Comparison of ENCODE assay signal across 32 cellular contexts in genomic region chr1:50132495-50132894, GRCh38. TPM values are rescaled to one million over a fixed set of nuclear protein-coding genes. Genes with fewer than 3 reads are reported as not detected.
"Had no signal": no experiment of that assay in that cellular context is flagged by ENCODE, and none has a peak within 500 bp of the region (broad histone marks: within the 10 kb centered on the region; RNA-seq: fewer than 3 reads in every experiment).

No MANE protein-coding gene starts in this region.

- H3K27me3 ChIP-seq: ascending aorta, cardiac muscle cell, colonic mucosa had no signal

- H3K9me3 ChIP-seq: ascending aorta, colonic mucosa had no signal

- ATAC-seq: activated CD8-positive, alpha-beta T cell treated with anti-CD3 and anti-CD28 coated beads for 36 hours; activated naive CD8-positive, alpha-beta T cell treated with anti-CD3 and anti-CD28 coated beads, Interleukin-2, amount 50 U/mL, for 24 hours; T-helper 17 cell had no signal

- H3K4me3 ChIP-seq: ascending aorta, cardiac muscle cell, colonic mucosa had no signal

- DNase-seq: activated B cell treated with CpG ODN at 0.5 μM for 24 hours; activated CD4-positive, alpha-beta memory T cell treated with anti-CD3 and anti-CD28 coated beads for 36 hours; activated CD4-positive, alpha-beta T cell treated with anti-CD3 and anti-CD28 coated beads for 4 hours; activated CD4-positive, alpha-beta T cell treated with anti-CD3 and anti-CD28 coated beads, Interleukin-2, amount 10 ng/mL, durations not matched to agents 24 days and 14 days; activated CD4-positive, alpha-beta T cell treated with anti-CD3 and anti-CD28 coated beads, Interleukin-2, amount 50 U/mL, for 1 hour; activated CD4-positive, alpha-beta T cell treated with anti-CD3 and anti-CD28 coated beads, Interleukin-2, amount 50 U/mL, for 4 hours; activated CD4-positive, CD25-positive, alpha-beta regulatory T cell treated with anti-CD3 and anti-CD28 coated beads, Interleukin-2, amount 50 U/mL, for 72 hours; activated CD8-positive, alpha-beta memory T cell treated with anti-CD3 and anti-CD28 coated beads, Interleukin-2, amount 50 U/mL, for 4 hours; activated CD8-positive, alpha-beta T cell treated with anti-CD3 and anti-CD28 coated beads for 36 hours; activated effector memory CD4-positive, alpha-beta T cell treated with Interleukin-2 at 50 U/mL for 16 hours; activated gamma-delta T cell; activated naive CD4-positive, alpha-beta T cell treated with anti-CD3 and anti-CD28 coated beads, Interleukin-2, amount 10 ng/mL, durations not matched to agents 7 days and 5 days; activated naive CD4-positive, alpha-beta T cell treated with Interleukin-2 at 50 U/mL for 16 hours; activated naive CD8-positive, alpha-beta T cell treated with anti-CD3 and anti-CD28 coated beads, Interleukin-2, amount 10 ng/mL, durations not matched to agents 7 days and 5 days; activated naive CD8-positive, alpha-beta T cell treated with anti-CD3 and anti-CD28 coated beads, Interleukin-2, amount 50 U/mL, for 24 hours; activated T-cell treated with anti-CD3 and anti-CD28 coated beads, Interleukin-2, amount 50 U/mL, for 24 hours; activated T-cell treated with anti-CD3 and anti-CD28 coated beads, Interleukin-2, amount 50 U/mL, for 48 hours; amygdala; caudate nucleus; cerebellar nuclear complex; colonic mucosa; T-helper 17 cell; T1000 had no signal

- FAIRE-seq: bronchial epithelial cell, TTC549 had no signal

- H3K27ac ChIP-seq: ascending aorta, cardiac muscle cell, colonic mucosa, VCaP had no signal

- H3K36me3 ChIP-seq: ascending aorta, cardiac muscle cell, colonic mucosa had no signal

- H3K4me1 ChIP-seq: ascending aorta, colonic mucosa had no signal

RNA-seq across cellular contexts. Expression of gene ELAVL4, which starts 23.8 kb away (rescaled TPM):
- total RNA-seq: activated B cell treated with CpG ODN at 0.5 μM for 24 hours; activated CD4-positive, alpha-beta memory T cell treated with anti-CD3 and anti-CD28 coated beads for 36 hours; activated CD4-positive, alpha-beta T cell treated with anti-CD3 and anti-CD28 coated beads, Interleukin-2, amount 10 ng/mL, durations not matched to agents 24 days and 14 days; activated CD8-positive, alpha-beta memory T cell treated with anti-CD3 and anti-CD28 coated beads for 36 hours; activated CD8-positive, alpha-beta T cell treated with anti-CD3 and anti-CD28 coated beads for 36 hours; activated naive CD8-positive, alpha-beta T cell treated with anti-CD3 and anti-CD28 coated beads, Interleukin-2, amount 10 ng/mL, durations not matched to agents 7 days and 5 days; activated T-helper 2 cell treated with anti-CD3 and anti-CD28 coated beads, Interferon-gamma antibody, Interleukin-2, Interleukin-4, amounts not matched to agents 10 μg/mL and 5 μg/mL and 100 μg/mL, durations not matched to agents 14 hours and 24 hours and 36 hours; ascending aorta; bronchial epithelial cell; cardiac muscle cell; chondrocyte; T-helper 17 cell; T-helper 2 cell treated with Interferon-gamma antibody and Interleukin-4, amounts not matched to agents 100 ng/mL and 5 ng/mL, for 36 hours had no signal
- polyA plus RNA-seq: cardiac muscle cell had no signal
